Comparison of ENCODE assay signal across 9 cellular contexts in genomic region chr22:47090591-47091240, GRCh38.
DNase-seq lines count a peak whose midpoint lies in the region; ATAC-seq and TF ChIP-seq lines count a peak whose summit lies in the region.
"Had no signal": no experiment of that assay in that cellular context is flagged by ENCODE, and none has a peak within 500 bp of the region (broad histone marks: within the 10 kb centered on the region; RNA-seq: fewer than 3 reads in every experiment).

No MANE protein-coding gene starts in this region.

- no peak overlapping the region for H2AFZ ChIP-seq in smooth muscle cell (ENCODE audit: low read depth)

- peak overlapping the region; percentile 84 for H3K27ac Mint-ChIP-seq in HFFc6
- H3K27ac Mint-ChIP-seq: activated CD8-positive, alpha-beta memory T cell treated with anti-CD3 and anti-CD28 coated beads, Interleukin-2, amount 10 ng/mL, durations not matched to agents 7 days and 5 days had no signal

- DNase-seq in HFFc6, result peak; percentile 58
- no peak for DNase-seq in activated T-cell treated with anti-CD3 and anti-CD28 coated beads, Interleukin-2, amount 50 U/mL, for 4 hours
- DNase-seq in foreskin fibroblast, result peak; percentile 41 to 53
- peak; percentile 50 for DNase-seq in smooth muscle cell (lab: John Stamatoyannopoulos, UW; ENCODE audit: unreplicated experiment)
- no peak for DNase-seq in A172 (ENCODE audit: low spot score)
- DNase-seq in LoVo (ENCODE audit: low spot score), result no peak
- DNase-seq: activated CD8-positive, alpha-beta memory T cell treated with anti-CD3 and anti-CD28 coated beads, Interleukin-2, amount 10 ng/mL, durations not matched to agents 7 days and 5 days had no signal

- peak overlapping the region; percentile 49 to 61 for H3K4me3 ChIP-seq in foreskin fibroblast (ENCODE audit: low read depth in 1 of 2, low read length in 2 of 2)
- H3K4me3 ChIP-seq in smooth muscle cell, result peak overlapping the region; percentile 54

- peaks cover 37% of the 10 kb centered on the region for H3K4me1 Mint-ChIP-seq in HFFc6 (ENCODE audit: low read depth)
- peaks cover 49% of the 10 kb centered on the region for H3K4me1 Mint-ChIP-seq in activated T-cell treated with anti-CD3 and anti-CD28 coated beads, Interleukin-2, amount 50 U/mL, for 4 hours (ENCODE audit: low read depth)

- TF ChIP-seq CTCF in HFFc6 (IDR thresholded peaks at IDR 0.05), result no peak
- no peak for TF ChIP-seq CTCF in foreskin fibroblast (IDR thresholded peaks at IDR 0.05; ENCODE audit: low read depth, low read length)
- TF ChIP-seq CTCF in smooth muscle cell (IDR thresholded peaks at IDR 0.05; ENCODE audit: borderline replicate concordance, insufficient read depth, poor library complexity, severe bottlenecking), result no peak

- peaks cover 3% of the 10 kb centered on the region for H3K27me3 Mint-ChIP-seq in HFFc6 (ENCODE audit: insufficient read depth)
- H3K27me3 Mint-ChIP-seq in activated T-cell treated with anti-CD3 and anti-CD28 coated beads, Interleukin-2, amount 50 U/mL, for 4 hours (ENCODE audit: low read depth), result no peaks in the 10 kb centered on the region
- H3K27me3 Mint-ChIP-seq: activated CD8-positive, alpha-beta memory T cell treated with anti-CD3 and anti-CD28 coated beads, Interleukin-2, amount 10 ng/mL, durations not matched to agents 7 days and 5 days had no signal

- H3K9me3 Mint-ChIP-seq in HFFc6, result peaks cover 22% of the 10 kb centered on the region
- peaks cover 7% of the 10 kb centered on the region for H3K9me3 Mint-ChIP-seq in activated T-cell treated with anti-CD3 and anti-CD28 coated beads, Interleukin-2, amount 50 U/mL, for 4 hours

- peaks cover 12% of the 10 kb centered on the region for H3K4me1 ChIP-seq in smooth muscle cell (ENCODE audit: low read depth)

- peak overlapping the region; percentile 90 for H3K4me3 Mint-ChIP-seq in HFFc6
- H3K4me3 Mint-ChIP-seq in activated T-cell treated with anti-CD3 and anti-CD28 coated beads, Interleukin-2, amount 50 U/mL, for 4 hours, result peak overlapping the region; percentile 14
- H3K4me3 Mint-ChIP-seq: activated CD8-positive, alpha-beta memory T cell treated with anti-CD3 and anti-CD28 coated beads, Interleukin-2, amount 10 ng/mL, durations not matched to agents 7 days and 5 days had no signal

- peak overlapping the region; percentile 40 for H3K9ac ChIP-seq in smooth muscle cell (ENCODE audit: low read depth)

- peaks cover 25% of the 10 kb centered on the region for H3K36me3 Mint-ChIP-seq in HFFc6 (ENCODE audit: low read depth)
- H3K36me3 Mint-ChIP-seq in activated T-cell treated with anti-CD3 and anti-CD28 coated beads, Interleukin-2, amount 50 U/mL, for 4 hours (ENCODE audit: insufficient read depth), result peaks cover 10% of the 10 kb centered on the region

- H3K79me2 ChIP-seq in smooth muscle cell (ENCODE audit: low read depth), result no peaks in the 10 kb centered on the region

- H3K27me3 ChIP-seq in smooth muscle cell (ENCODE audit: low read depth), result no peaks in the 10 kb centered on the region

- H3K36me3 ChIP-seq in smooth muscle cell (ENCODE audit: low read depth), result no peaks in the 10 kb centered on the region

- H3F3A ChIP-seq in smooth muscle cell (ENCODE audit: low read depth), result no peaks in the 10 kb centered on the region

- H3K27ac ChIP-seq in smooth muscle cell (ENCODE audit: low read depth), result no peak overlapping the region

- peaks cover 25% of the 10 kb centered on the region for H4K20me1 ChIP-seq in smooth muscle cell (ENCODE audit: low read depth)

- H3K4me2 ChIP-seq in smooth muscle cell, result peak overlapping the region; percentile 90

- no peaks in the 10 kb centered on the region for H3K9me3 ChIP-seq in smooth muscle cell (replicated peaks; ENCODE audit: low read depth)

- ATAC-seq in activated T-cell treated with anti-CD3 and anti-CD28 coated beads, Interleukin-2, amount 50 U/mL, for 4 hours, result peak in 1 of 2 donors; percentile 34
- ATAC-seq in GM21360 (IDR thresholded peaks at IDR 0.05; ENCODE audit: unreplicated experiment) (no peak), HG03521 (IDR thresholded peaks at IDR 0.05; ENCODE audit: unreplicated experiment) (no peak)
- ATAC-seq: activated CD8-positive, alpha-beta memory T cell treated with anti-CD3 and anti-CD28 coated beads, Interleukin-2, amount 10 ng/mL, durations not matched to agents 7 days and 5 days had no signal

- WGBS in smooth muscle cell (ENCODE audit: low lambda C conversion rate), result 15% methylated on average over 29 of the region's 29 CpGs

Comparison
In these comparisons a context has a peak if more than half of its experiments do, and no peak if none do; other contexts are left out.
1. DNase-seq: peak in HFFc6 (single experiment), foreskin fibroblast (2 of 2) and smooth muscle cell (single experiment); none in activated T-cell treated with anti-CD3 and anti-CD28 coated beads, Interleukin-2, amount 50 U/mL, for 4 hours (single experiment), A172 (single experiment) and LoVo (single experiment).